In the genomic region with DNA sequence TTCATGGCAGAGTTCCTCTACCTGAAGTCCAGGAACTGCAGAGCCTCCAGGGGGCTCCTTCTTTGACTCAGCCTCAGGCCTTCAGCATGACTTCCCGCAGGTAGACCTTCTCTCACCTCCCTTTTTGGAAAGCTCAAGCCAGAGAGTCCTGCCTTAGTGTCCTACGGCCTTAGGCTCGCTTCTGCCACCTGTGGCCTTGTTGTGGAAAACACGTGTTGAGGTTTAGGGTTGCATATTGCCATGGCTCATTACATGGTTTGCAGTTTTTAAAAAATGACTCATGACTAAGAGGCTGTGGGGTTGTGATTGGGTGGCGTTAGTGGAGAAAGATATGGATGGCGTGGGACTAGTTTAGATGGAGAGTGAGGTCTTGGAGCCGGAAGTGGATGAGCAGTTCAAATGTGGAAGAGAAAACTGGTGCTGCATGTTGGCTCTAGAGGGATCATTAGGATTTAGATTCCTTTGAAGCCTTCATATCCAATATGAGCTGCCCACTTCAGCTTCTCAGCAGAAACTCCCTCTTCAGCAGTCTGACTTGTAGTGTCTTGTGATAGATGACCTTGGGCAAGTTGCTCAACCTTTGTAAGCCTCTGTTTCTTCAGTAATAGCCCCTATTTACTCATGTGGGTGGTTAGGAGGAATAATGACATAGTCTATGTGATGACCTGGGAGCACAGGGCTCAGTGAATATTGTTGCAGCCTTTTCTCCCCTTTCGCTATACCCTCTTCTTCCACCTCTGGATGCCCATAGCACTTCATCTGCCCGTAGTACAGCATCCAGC, we compare ENCODE assay signal across 8 cellular contexts. TPM values are rescaled to one million over a fixed set of nuclear protein-coding genes. Genes with fewer than 3 reads are reported as not detected.
DNase-seq lines count a peak whose midpoint lies in the region; ATAC-seq and TF ChIP-seq lines count a peak whose summit lies in the region.

No MANE protein-coding gene starts in this region.

- intact Hi-C loops in esophagus muscularis mucosa (cut with DNase I): loop anchor here (10.0 kb wide), 2 partner anchors 464 to 476 kb away; no protein-coding TSS in a partner anchor

- H3K9me3 Mint-ChIP-seq in activated T-cell treated with anti-CD3 and anti-CD28 coated beads, Interleukin-2, amount 50 U/mL, for 72 hours: no peaks in the 10 kb centered on the region
- H3K9me3 Mint-ChIP-seq in GM23338: no peaks in the 10 kb centered on the region

- H3K4me3 Mint-ChIP-seq in activated T-cell treated with anti-CD3 and anti-CD28 coated beads, Interleukin-2, amount 50 U/mL, for 72 hours: no peak overlapping the region
- no peak overlapping the region for H3K4me3 Mint-ChIP-seq in GM23338

- TF ChIP-seq POLR2A in esophagus muscularis mucosa (IDR thresholded peaks at IDR 0.05; ENCODE audit: low read depth): no peak

- H2AFZ ChIP-seq in GM23338: no peak overlapping the region
- H2AFZ ChIP-seq in hepatocyte: no peak overlapping the region

- no peaks in the 10 kb centered on the region for H3K79me2 ChIP-seq in GM23338 (replicated peaks; ENCODE audit: insufficient read depth)
- H3K79me2 ChIP-seq in hepatocyte: no peaks in the 10 kb centered on the region

- 0 out of 2 replicates have a peak, but pooled peaks cover 3% of the 10 kb centered on the region for H3K27me3 ChIP-seq in GM23338 (ENCODE audit: insufficient read depth)
- H3K27me3 ChIP-seq in hepatocyte: no peaks in the 10 kb centered on the region
- no peaks in the 10 kb centered on the region for H3K27me3 ChIP-seq in esophagus muscularis mucosa

- H3K27me3 Mint-ChIP-seq in activated T-cell treated with anti-CD3 and anti-CD28 coated beads, Interleukin-2, amount 50 U/mL, for 72 hours (ENCODE audit: low read depth): no peaks in the 10 kb centered on the region
- no peaks in the 10 kb centered on the region for H3K27me3 Mint-ChIP-seq in GM23338 (ENCODE audit: insufficient read depth, low read depth, poor library complexity)

- H4K20me1 ChIP-seq in GM23338 (replicated peaks; ENCODE audit: insufficient read depth): no peaks in the 10 kb centered on the region
- H4K20me1 ChIP-seq in hepatocyte (ENCODE audit: insufficient read depth, poor library complexity, severe bottlenecking): no peaks in the 10 kb centered on the region

- DNase-seq in activated T-cell treated with anti-CD3 and anti-CD28 coated beads, Interleukin-2, amount 50 U/mL, for 72 hours: peak; percentile 34 to 45
- DNase-seq in activated T-cell treated with anti-CD3 and anti-CD28 coated beads, Interleukin-2, amount 50 U/mL, for 48 hours: no peak
- peak; percentile 78 for DNase-seq in GM23338 (ENCODE audit: low spot score)
- peak; percentile 32 to 62 for DNase-seq in Kasumi-1 (lab: John Stamatoyannopoulos, UW)
- peak; percentile 49 for DNase-seq in UCSD-AML1 (lab: John Stamatoyannopoulos, UW; ENCODE audit: unreplicated experiment)
- peak; percentile 69 for DNase-seq in hepatocyte (ENCODE audit: low spot score)
- no peak for DNase-seq in esophagus muscularis mucosa (ENCODE audit: extremely low spot score)
- DNase-seq in foreskin melanocyte: no peak

- no peak for TF ChIP-seq EP300 in esophagus muscularis mucosa (IDR thresholded peaks at IDR 0.05)

- ATAC-seq in activated T-cell treated with anti-CD3 and anti-CD28 coated beads, Interleukin-2, amount 50 U/mL, for 72 hours (replicated peaks in 1 of 2): peak; percentile 69
- peak; percentile 97 for ATAC-seq in GM23338

- H3K36me3 Mint-ChIP-seq in activated T-cell treated with anti-CD3 and anti-CD28 coated beads, Interleukin-2, amount 50 U/mL, for 72 hours (ENCODE audit: insufficient read depth in 2 of 2): no peaks in the 10 kb centered on the region
- H3K36me3 Mint-ChIP-seq in GM23338 (ENCODE audit: low read depth): no peaks in the 10 kb centered on the region

- H3F3A ChIP-seq in GM23338 (replicated peaks; ENCODE audit: low read depth): no peaks in the 10 kb centered on the region

- H3K4me3 ChIP-seq in GM23338 (no peak overlapping the region), hepatocyte (no peak overlapping the region), esophagus muscularis mucosa (no peak overlapping the region)

- H3K9me2 ChIP-seq in GM23338 (ENCODE audit: insufficient read depth): no peaks in the 10 kb centered on the region
- no peaks in the 10 kb centered on the region for H3K9me2 ChIP-seq in hepatocyte (replicated peaks; ENCODE audit: insufficient read depth)

- H3K27ac Mint-ChIP-seq in activated T-cell treated with anti-CD3 and anti-CD28 coated beads, Interleukin-2, amount 50 U/mL, for 72 hours: no peak overlapping the region
- no peak overlapping the region for H3K27ac Mint-ChIP-seq in GM23338

- H3K4me2 ChIP-seq in GM23338: no peak overlapping the region
- no peak overlapping the region for H3K4me2 ChIP-seq in hepatocyte

- peak; percentile 66 to 80 for TF ChIP-seq CTCF in GM23338 (conservative IDR thresholded peaks at IDR 0.05; ENCODE audit: low read depth in 2 of 2)
- TF ChIP-seq CTCF in hepatocyte (IDR thresholded peaks at IDR 0.05; ENCODE audit: poor library complexity): peak; percentile 45
- peak in 1 of 3 experiments; percentile 31 for TF ChIP-seq CTCF in esophagus muscularis mucosa (IDR thresholded peaks at IDR 0.05)

- H3K4me1 ChIP-seq in GM23338 (ENCODE audit: insufficient read depth) (peaks cover 1% of the 10 kb centered on the region), hepatocyte (ENCODE audit: insufficient read depth) (no peaks in the 10 kb centered on the region), esophagus muscularis mucosa (peaks cover 0 to 3% (median 2%) of the 10 kb centered on the region in 4 donors)

- peaks cover 10% of the 10 kb centered on the region for H3K4me1 Mint-ChIP-seq in activated T-cell treated with anti-CD3 and anti-CD28 coated beads, Interleukin-2, amount 50 U/mL, for 72 hours (ENCODE audit: low read depth)
- peaks cover 3% of the 10 kb centered on the region; the same call in 2 of the 3 replicates for H3K4me1 Mint-ChIP-seq in GM23338

- H3K27ac ChIP-seq in GM23338 (ENCODE audit: low read depth): no peak overlapping the region
- peak overlapping the region; percentile 88 for H3K27ac ChIP-seq in hepatocyte
- no peak overlapping the region for H3K27ac ChIP-seq in esophagus muscularis mucosa (replicated peaks in 1 of 4)

- WGBS in hepatocyte (ENCODE audit: low lambda C conversion rate, missing lambda C conversion rate): 64% methylated on average over 9 of the region's 9 CpGs
- WGBS in esophagus muscularis mucosa: 75% methylated on average over 9 of the region's 9 CpGs

- H3K36me3 ChIP-seq in GM23338 (ENCODE audit: insufficient read depth) (no peaks in the 10 kb centered on the region), hepatocyte (replicated peaks; ENCODE audit: insufficient read depth, low read depth) (no peaks in the 10 kb centered on the region), esophagus muscularis mucosa (no peaks in the 10 kb centered on the region)

- no peaks in the 10 kb centered on the region for H3K9me3 ChIP-seq in hepatocyte (ENCODE audit: low read depth)
- H3K9me3 ChIP-seq in esophagus muscularis mucosa: no peaks in the 10 kb centered on the region

TF ChIP-seq in GM23338, 12 proteins besides CTCF, POLR2A, EP300 and RAD21 (continues in another document):
- TF ChIP-seq JUNB (IDR thresholded peaks at IDR 0.05; ENCODE audit: unreplicated experiment): no peak

RNA-seq across cellular contexts. Expression of a gene that starts 6.5 kb away (rescaled TPM):
- total RNA-seq in activated T-cell treated with anti-CD3 and anti-CD28 coated beads, Interleukin-2, amount 50 U/mL, for 72 hours: 10 to 100 TPM; 12.4 to 17.9 TPM
- 21.0 and 21.4 TPM in 2 replicates for total RNA-seq in GM23338 (2014; rRNA removed; shearing (Covaris generic))
- polyA plus RNA-seq in GM23338 (2016; fragmentation: Nextera tagmentation; extraction: Ambion mirVana) (8.5 and 10.9 TPM in 2 replicates), hepatocyte (18.0 and 25.5 TPM in 2 replicates)
- total RNA-seq in hepatocyte (13.8 and 20.6 TPM in 2 replicates), esophagus muscularis mucosa (10 to 100 TPM; 23.3 to 26.4 (median 25.3) TPM)

Comparison
In these comparisons a context has a peak if more than half of its experiments do, and no peak if none do; other contexts are left out.
1. DNase-seq: peak in activated T-cell treated with anti-CD3 and anti-CD28 coated beads, Interleukin-2, amount 50 U/mL, for 72 hours (2 of 2), GM23338 (single experiment), Kasumi-1 (2 of 2), UCSD-AML1 (single experiment) and hepatocyte (single experiment); none in activated T-cell treated with anti-CD3 and anti-CD28 coated beads, Interleukin-2, amount 50 U/mL, for 48 hours (0 of 2), esophagus muscularis mucosa (single experiment) and foreskin melanocyte (single experiment).